In the genomic region with DNA sequence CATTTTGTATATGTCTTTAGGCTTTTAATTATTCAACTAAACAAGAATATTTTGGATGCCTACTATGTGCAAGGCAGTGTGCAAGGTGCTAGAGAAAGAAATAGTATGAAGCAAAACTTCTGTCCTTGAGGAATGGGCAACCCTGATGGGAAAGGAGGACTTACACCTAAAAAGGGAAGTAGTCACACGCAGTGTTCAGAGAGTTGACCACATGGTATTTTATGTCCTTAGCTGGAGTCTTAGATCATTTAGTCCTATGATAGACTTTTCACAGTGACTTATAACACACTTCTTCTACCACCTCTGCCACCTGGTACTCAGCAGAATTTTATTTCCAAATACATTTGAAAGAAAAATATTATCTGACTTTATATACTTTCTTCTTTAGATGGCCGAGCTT, we compare ENCODE assay signal across 1 cellular context.
TF ChIP-seq lines count a peak whose summit lies in the region.

No MANE protein-coding gene starts in this region.

TF ChIP-seq in K562, 482 proteins besides CTCF, POLR2A, EP300 and RAD21 (continued from another document):
- no peak for TF ChIP-seq CHAMP1 (IDR thresholded peaks at IDR 0.05)
- TF ChIP-seq CUX1 (CRISPR knock-in tag; IDR thresholded peaks at IDR 0.05): no peak
- TF ChIP-seq CBFA2T3 (IDR thresholded peaks at IDR 0.05): no peak
- TF ChIP-seq ZNF584 (CRISPR knock-in tag; IDR thresholded peaks at IDR 0.05; ENCODE audit: low read depth): no peak
- TF ChIP-seq RBFOX2 (IDR thresholded peaks at IDR 0.05; ENCODE audit: low read depth, low read length): no peak
- no peak for TF ChIP-seq MAFG (tag; conservative IDR thresholded peaks at IDR 0.05)
- TF ChIP-seq ZBTB11 (CRISPR knock-in tag; IDR thresholded peaks at IDR 0.05): no peak
- TF ChIP-seq, protein P1, sequence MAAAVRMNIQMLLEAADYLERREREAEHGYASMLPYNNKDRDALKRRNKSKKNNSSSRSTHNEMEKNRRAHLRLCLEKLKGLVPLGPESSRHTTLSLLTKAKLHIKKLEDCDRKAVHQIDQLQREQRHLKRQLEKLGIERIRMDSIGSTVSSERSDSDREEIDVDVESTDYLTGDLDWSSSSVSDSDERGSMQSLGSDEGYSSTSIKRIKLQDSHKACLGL (CRISPR knock-in tag; IDR thresholded peaks at IDR 0.05; ENCODE audit: borderline replicate concordance, poor library complexity, severe bottlenecking): no peak
- TF ChIP-seq CBFB (CRISPR knock-in tag; IDR thresholded peaks at IDR 0.05): no peak
- no peak for TF ChIP-seq HINFP (tag; conservative IDR thresholded peaks at IDR 0.05; ENCODE audit: low read depth)
